Comparison of ENCODE assay signal across 16 cellular contexts in genomic region chr9:133788045-133788818, GRCh38. TPM values are rescaled to one million over a fixed set of nuclear protein-coding genes. Genes with fewer than 3 reads are reported as not detected.
DNase-seq lines count a peak whose midpoint lies in the region; ATAC-seq and TF ChIP-seq lines count a peak whose summit lies in the region.
"Had no signal": no experiment of that assay in that cellular context is flagged by ENCODE, and none has a peak within 500 bp of the region (broad histone marks: within the 10 kb centered on the region; RNA-seq: fewer than 3 reads in every experiment).

No MANE protein-coding gene starts in this region.

- TF ChIP-seq CTCF in lower lobe of right lung (IDR thresholded peaks at IDR 0.05): no peak

- peaks cover 0 to 10% (median 2%) of the 10 kb centered on the region in 5 donors for H3K27me3 Mint-ChIP-seq in naive thymus-derived CD8-positive, alpha-beta T cell
- H3K27me3 Mint-ChIP-seq in CD4-positive, alpha-beta memory T cell: peaks cover 1 to 7% of the 10 kb centered on the region in 2 donors

- no peak for DNase-seq in lower lobe of right lung
- no peak for DNase-seq in activated CD4-positive, alpha-beta T cell treated with anti-CD3 and anti-CD28 coated beads for 48 hours
- no peak for DNase-seq in naive thymus-derived CD8-positive, alpha-beta T cell
- no peak for DNase-seq in CD4-positive, alpha-beta memory T cell
- DNase-seq: activated CD4-positive, alpha-beta T cell treated with anti-CD3 and anti-CD28 coated beads for 36 hours; AML-193; esophagus squamous epithelium; GF-D8; NCI-H524 treated with DMSO at 0.1 percent for 48 hours; stimulated activated naive CD8-positive, alpha-beta T cell treated with anti-CD3 and anti-CD28 coated beads, Interleukin-15, amount 100 ng/mL, for 72 hours had no signal

- H3K4me1 ChIP-seq in HUES6 (ENCODE audit: control insufficient read depth, insufficient read depth, low read length) (peaks cover 8% of the 10 kb centered on the region), lower lobe of right lung (peaks cover 54% of the 10 kb centered on the region)
- peaks cover 5% of the 10 kb centered on the region for H3K4me1 ChIP-seq in CD4-positive, alpha-beta memory T cell (ENCODE audit: insufficient read depth, low read length)
- H3K4me1 ChIP-seq: SJCRH30 had no signal

- H3K27me3 ChIP-seq in HUES6 (ENCODE audit: control insufficient read depth, insufficient read depth, low read length) (no peaks in the 10 kb centered on the region), lower lobe of right lung (ENCODE audit: low read depth) (no peaks in the 10 kb centered on the region)
- no peaks in the 10 kb centered on the region for H3K27me3 ChIP-seq in CD4-positive, alpha-beta memory T cell (ENCODE audit: insufficient read depth, low read length)
- H3K27me3 ChIP-seq: ascending aorta, esophagus squamous epithelium, SJCRH30 had no signal

- intact Hi-C loops in lower lobe of right lung (cut with DNase I): no loop called here
- intact Hi-C loops in CD4-positive, alpha-beta memory T cell (cut with micrococcal nuclease): no loop called here

- H3K9me3 ChIP-seq in HUES6 (ENCODE audit: control insufficient read depth, insufficient read depth, low read depth, low read length): no peaks in the 10 kb centered on the region
- H3K9me3 ChIP-seq in lower lobe of right lung: no peaks in the 10 kb centered on the region
- H3K9me3 ChIP-seq in CD4-positive, alpha-beta memory T cell (ENCODE audit: control insufficient read depth in 1 of 2, low read length in 2 of 2): no peaks in the 10 kb centered on the region
- H3K9me3 ChIP-seq: ascending aorta, esophagus squamous epithelium, SJCRH30 had no signal

- POLR2A ChIA-PET in naive thymus-derived CD8-positive, alpha-beta T cell (lab: Charles Lee): no interaction called here
- POLR2A ChIA-PET in CD4-positive, alpha-beta memory T cell (lab: Charles Lee; ENCODE audit: partially characterized antibody): no interaction called here

- H3K36me3 ChIP-seq in HUES6 (ENCODE audit: control insufficient read depth, insufficient read depth, low read length) (peaks cover 75% of the 10 kb centered on the region), lower lobe of right lung (peaks cover 32% of the 10 kb centered on the region)
- H3K36me3 ChIP-seq in CD4-positive, alpha-beta memory T cell (ENCODE audit: insufficient read depth, low read length): no peaks in the 10 kb centered on the region

- H3K9me3 Mint-ChIP-seq in naive thymus-derived CD8-positive, alpha-beta T cell: no peaks in the 10 kb centered on the region
- H3K9me3 Mint-ChIP-seq in CD4-positive, alpha-beta memory T cell: no peaks in the 10 kb centered on the region
- H3K9me3 Mint-ChIP-seq: nephron progenitor cell; stimulated activated naive CD8-positive, alpha-beta T cell treated with anti-CD3 and anti-CD28 coated beads, Interleukin-15, amount 100 ng/mL, for 72 hours had no signal

- no peak overlapping the region for H3K9ac ChIP-seq in HUES6 (ENCODE audit: low read length)

- H3K4me3 Mint-ChIP-seq in naive thymus-derived CD8-positive, alpha-beta T cell: no peak overlapping the region
- H3K4me3 Mint-ChIP-seq in CD4-positive, alpha-beta memory T cell: no peak overlapping the region
- H3K4me3 Mint-ChIP-seq: activated CD4-positive, alpha-beta T cell treated with anti-CD3 and anti-CD28 coated beads for 36 hours; nephron progenitor cell; stimulated activated naive CD8-positive, alpha-beta T cell treated with anti-CD3 and anti-CD28 coated beads, Interleukin-15, amount 100 ng/mL, for 72 hours had no signal

- no peak for ATAC-seq in lower lobe of right lung
- ATAC-seq in naive thymus-derived CD8-positive, alpha-beta T cell: no peak
- ATAC-seq: activated CD4-positive, alpha-beta T cell treated with anti-CD3 and anti-CD28 coated beads for 36 hours; stimulated activated naive CD8-positive, alpha-beta T cell treated with anti-CD3 and anti-CD28 coated beads, Interleukin-15, amount 100 ng/mL, for 72 hours had no signal

- H3K27ac ChIP-seq in HUES6 (ENCODE audit: low read depth, low read length) (0 out of 2 replicates have a peak overlapping the region, but pooled peaks have one; percentile 29), angular gyrus (ENCODE audit: low read depth, low read length) (peak overlapping the region; percentile 77), lower lobe of right lung (peak overlapping the region; percentile 62), temporal lobe (ENCODE audit: low read depth, low read length) (peak overlapping the region; percentile 88)
- H3K27ac ChIP-seq in CD4-positive, alpha-beta memory T cell (ENCODE audit: low read depth, low read length): no peak overlapping the region
- H3K27ac ChIP-seq: ascending aorta, SJCRH30 had no signal

- peaks cover 0 to 57% (median 2%) of the 10 kb centered on the region in 4 donors for H3K4me1 Mint-ChIP-seq in naive thymus-derived CD8-positive, alpha-beta T cell
- H3K4me1 Mint-ChIP-seq in CD4-positive, alpha-beta memory T cell: peaks cover 0 to 10% (median 4%) of the 10 kb centered on the region in 4 donors

- peak overlapping the region in 1 of 10 donors; percentile 53 for H3K27ac Mint-ChIP-seq in naive thymus-derived CD8-positive, alpha-beta T cell
- no peak overlapping the region for H3K27ac Mint-ChIP-seq in CD4-positive, alpha-beta memory T cell
- H3K27ac Mint-ChIP-seq: activated CD4-positive, alpha-beta T cell treated with anti-CD3 and anti-CD28 coated beads for 36 hours; stimulated activated naive CD8-positive, alpha-beta T cell treated with anti-CD3 and anti-CD28 coated beads, Interleukin-15, amount 100 ng/mL, for 72 hours had no signal

- no peaks in the 10 kb centered on the region for H3K36me3 Mint-ChIP-seq in naive thymus-derived CD8-positive, alpha-beta T cell
- H3K36me3 Mint-ChIP-seq in CD4-positive, alpha-beta memory T cell: no peaks in the 10 kb centered on the region

- CTCF ChIA-PET in CD4-positive, alpha-beta memory T cell (lab: Charles Lee; ENCODE audit: partially characterized antibody): no interaction called here

- no peak overlapping the region for H3K4me3 ChIP-seq in HUES6 (ENCODE audit: low read depth, low read length)
- H3K4me3 ChIP-seq in lower lobe of right lung: no peak overlapping the region
- no peak overlapping the region for H3K4me3 ChIP-seq in CD4-positive, alpha-beta memory T cell (ENCODE audit: low read length in 2 of 2)
- H3K4me3 ChIP-seq: ascending aorta, esophagus squamous epithelium, SJCRH30 had no signal

RNA-seq across cellular contexts. Expression of gene SARDH, which starts 50.1 kb away (rescaled TPM):
- total RNA-seq in lower lobe of right lung (3.4 TPM), temporal lobe (2.2 TPM)
- 1 to 10 TPM; 5.0 to 8.7 TPM for total RNA-seq in naive thymus-derived CD8-positive, alpha-beta T cell
- 1 to 10 TPM; 1.7 to 2.7 (median 2.4) TPM for polyA plus RNA-seq in naive thymus-derived CD8-positive, alpha-beta T cell
- 10 to 100 TPM; 18.6 to 19.3 TPM for total RNA-seq in CD4-positive, alpha-beta memory T cell
- 1 to 10 TPM; 2.5 to 4.1 TPM for polyA plus RNA-seq in CD4-positive, alpha-beta memory T cell
